ENCODE assay signal across 9 cellular contexts in genomic region chr10:97016728-97017473, GRCh38.
DNase-seq lines count a peak whose midpoint lies in the region; ATAC-seq and TF ChIP-seq lines count a peak whose summit lies in the region.
"Had no signal": no experiment of that assay in that cellular context is flagged by ENCODE, and none has a peak within 500 bp of the region (broad histone marks: within the 10 kb centered on the region; RNA-seq: fewer than 3 reads in every experiment).

No MANE protein-coding gene starts in this region.

- CTCF ChIA-PET in activated CD4-positive, alpha-beta memory T cell treated with anti-CD3 and anti-CD28 coated beads for 36 hours (lab: Charles Lee): interaction anchor here (1.0 to 2.2 kb wide), 3 partner anchors 8 to 31 kb away, joined by 3 to 16 read pairs (median 9); no protein-coding TSS in a partner anchor

- intact Hi-C loops in activated CD4-positive, alpha-beta memory T cell treated with anti-CD3 and anti-CD28 coated beads for 36 hours (cut with micrococcal nuclease): loop anchor here (5.0 kb wide), 1 partner anchor 185 kb away; the partner anchor contains the start of gene LCOR
- intact Hi-C loops in aorta (cut with DNase I): no loop called here

- POLR2A ChIA-PET in activated CD4-positive, alpha-beta memory T cell treated with anti-CD3 and anti-CD28 coated beads for 36 hours (lab: Charles Lee): no interaction called here

- no peaks in the 10 kb centered on the region for H3K9me3 Mint-ChIP-seq in activated naive CD4-positive, alpha-beta T cell treated with anti-CD3 and anti-CD28 coated beads, Interleukin-2, amount 50 U/mL, for 24 hours
- no peaks in the 10 kb centered on the region for H3K9me3 Mint-ChIP-seq in activated CD4-positive, alpha-beta memory T cell treated with anti-CD3 and anti-CD28 coated beads for 36 hours

- H3K4me3 Mint-ChIP-seq in activated naive CD4-positive, alpha-beta T cell treated with anti-CD3 and anti-CD28 coated beads, Interleukin-2, amount 50 U/mL, for 24 hours: peak overlapping the region; percentile 7
- no peak overlapping the region for H3K4me3 Mint-ChIP-seq in activated CD4-positive, alpha-beta memory T cell treated with anti-CD3 and anti-CD28 coated beads for 36 hours

- H3K36me3 ChIP-seq in aorta (ENCODE audit: control insufficient read depth in 1 of 2, insufficient read depth in 2 of 2, low read length in 1 of 2): no peaks in the 10 kb centered on the region

- no peaks in the 10 kb centered on the region for H3K9me3 ChIP-seq in aorta (ENCODE audit: control insufficient read depth, low read length)

- no peaks in the 10 kb centered on the region for H3K27me3 ChIP-seq in aorta (ENCODE audit: control insufficient read depth in 1 of 2, insufficient read depth in 2 of 2, low read length in 1 of 2)

- ATAC-seq in HG02938 (IDR thresholded peaks at IDR 0.05; ENCODE audit: unreplicated experiment) (peak; percentile 71), aorta (ENCODE audit: low FRiP score) (no peak)

- DNase-seq in activated naive CD4-positive, alpha-beta T cell treated with anti-CD3 and anti-CD28 coated beads, Interleukin-2, amount 50 U/mL, for 16 hours: no peak
- DNase-seq in activated CD4-positive, alpha-beta memory T cell treated with anti-CD3 and anti-CD28 coated beads for 36 hours: peak; percentile 53
- DNase-seq in superior temporal gyrus (ENCODE audit: extremely low spot score): peak; percentile 25
- DNase-seq in erythroblast (lab: John Stamatoyannopoulos, UW): no peak
- DNase-seq in RPMI8226: no peak
- no peak for DNase-seq in aorta
- DNase-seq: SIG-M5 had no signal

- H3K4me1 Mint-ChIP-seq in activated naive CD4-positive, alpha-beta T cell treated with anti-CD3 and anti-CD28 coated beads, Interleukin-2, amount 50 U/mL, for 24 hours: peaks cover 7% of the 10 kb centered on the region
- peaks cover 11% of the 10 kb centered on the region for H3K4me1 Mint-ChIP-seq in activated CD4-positive, alpha-beta memory T cell treated with anti-CD3 and anti-CD28 coated beads for 36 hours (ENCODE audit: low read depth)

- WGBS in aorta, 2 donors: 89 to 92% methylated on average over 15 of the region's 15 CpGs

- H3K27ac ChIP-seq in aorta (ENCODE audit: low read depth in 1 of 2, low read length in 2 of 2): no peak overlapping the region

- no peaks in the 10 kb centered on the region for H3K4me1 ChIP-seq in aorta (ENCODE audit: control insufficient read depth in 1 of 2, insufficient read depth in 2 of 2, low read length in 2 of 2)

- TF ChIP-seq POLR2A in erythroblast (IDR thresholded peaks at IDR 0.05; ENCODE audit: low read length): no peak

- no peaks in the 10 kb centered on the region for H3K36me3 Mint-ChIP-seq in activated naive CD4-positive, alpha-beta T cell treated with anti-CD3 and anti-CD28 coated beads, Interleukin-2, amount 50 U/mL, for 24 hours
- no peaks in the 10 kb centered on the region for H3K36me3 Mint-ChIP-seq in activated CD4-positive, alpha-beta memory T cell treated with anti-CD3 and anti-CD28 coated beads for 36 hours

- H3K27ac Mint-ChIP-seq in activated naive CD4-positive, alpha-beta T cell treated with anti-CD3 and anti-CD28 coated beads, Interleukin-2, amount 50 U/mL, for 24 hours: peak overlapping the region; percentile 65
- H3K27ac Mint-ChIP-seq in activated CD4-positive, alpha-beta memory T cell treated with anti-CD3 and anti-CD28 coated beads for 36 hours: no peak overlapping the region

- no peak overlapping the region for H3K4me3 ChIP-seq in aorta (ENCODE audit: low read length in 2 of 2)

- no peaks in the 10 kb centered on the region for H3K27me3 Mint-ChIP-seq in activated naive CD4-positive, alpha-beta T cell treated with anti-CD3 and anti-CD28 coated beads, Interleukin-2, amount 50 U/mL, for 24 hours
- H3K27me3 Mint-ChIP-seq in activated CD4-positive, alpha-beta memory T cell treated with anti-CD3 and anti-CD28 coated beads for 36 hours: no peaks in the 10 kb centered on the region

Comparison
In these comparisons a context has a peak if more than half of its experiments do, and no peak if none do; other contexts are left out.
1. DNase-seq: peak in activated CD4-positive, alpha-beta memory T cell treated with anti-CD3 and anti-CD28 coated beads for 36 hours (single experiment) and superior temporal gyrus (single experiment); none in activated naive CD4-positive, alpha-beta T cell treated with anti-CD3 and anti-CD28 coated beads, Interleukin-2, amount 50 U/mL, for 16 hours (single experiment), erythroblast (0 of 2), RPMI8226 (single experiment) and aorta (0 of 2).